ENCODE assay signal across 12 cellular contexts in genomic region chr6:19472168-19472567, GRCh38.
DNase-seq lines count a peak whose midpoint lies in the region; ATAC-seq and TF ChIP-seq lines count a peak whose summit lies in the region.
"Had no signal": no experiment of that assay in that cellular context is flagged by ENCODE, and none has a peak within 500 bp of the region (broad histone marks: within the 10 kb centered on the region; RNA-seq: fewer than 3 reads in every experiment).

No MANE protein-coding gene starts in this region.

- H3K4me3 ChIP-seq in fibroblast of villous mesenchyme (ENCODE audit: low read depth, low read length) = no peak overlapping the region

- TF ChIP-seq CTCF in fibroblast of villous mesenchyme (IDR thresholded peaks at IDR 0.05; ENCODE audit: insufficient read depth, low read depth, low read length) = no peak

- no peak for ATAC-seq in GM18858 (IDR thresholded peaks at IDR 0.05; ENCODE audit: unreplicated experiment)
- ATAC-seq: activated CD4-positive, alpha-beta T cell treated with anti-CD3 and anti-CD28 coated beads for 36 hours had no signal

- in situ Hi-C loops in ACHN (cut with HindIII; ENCODE audit: low pct_ligation_motif_present, low pct_unique_long_range_greater_than_20kb, low sequenced_read_pairs) = no loop called here

- DNase-seq in ACHN = peak; percentile 11
- DNase-seq in HK-2 (ENCODE audit: unreplicated experiment) = peak; percentile 71
- peak; percentile 87 for DNase-seq in T1000 (lab: John Stamatoyannopoulos, UW)
- DNase-seq in fibroblast of villous mesenchyme (ENCODE audit: low read depth) = peak; percentile 87
- DNase-seq in NCI-H2081 (lab: John Stamatoyannopoulos, UW) = no peak
- DNase-seq in NOMO-1 (lab: John Stamatoyannopoulos, UW; ENCODE audit: unreplicated experiment in 2 of 2) = no peak
- DNase-seq in activated CD4-positive, alpha-beta T cell treated with anti-CD3 and anti-CD28 coated beads, Interleukin-2, amount 50 U/mL, for 48 hours = no peak
- DNase-seq: BE2C, hippocampal formation, NCI-H2227 treated with DMSO at 0.1 percent for 48 hours had no signal

Comparison
In these comparisons a context has a peak if more than half of its experiments do, and no peak if none do; other contexts are left out.
1. DNase-seq: peak in ACHN (single experiment), HK-2 (single experiment), T1000 (single experiment) and fibroblast of villous mesenchyme (single experiment); none in NCI-H2081 (0 of 2), NOMO-1 (0 of 2) and activated CD4-positive, alpha-beta T cell treated with anti-CD3 and anti-CD28 coated beads, Interleukin-2, amount 50 U/mL, for 48 hours (0 of 2).